ENCODE assay signal across 1 cellular context in the genomic region with DNA sequence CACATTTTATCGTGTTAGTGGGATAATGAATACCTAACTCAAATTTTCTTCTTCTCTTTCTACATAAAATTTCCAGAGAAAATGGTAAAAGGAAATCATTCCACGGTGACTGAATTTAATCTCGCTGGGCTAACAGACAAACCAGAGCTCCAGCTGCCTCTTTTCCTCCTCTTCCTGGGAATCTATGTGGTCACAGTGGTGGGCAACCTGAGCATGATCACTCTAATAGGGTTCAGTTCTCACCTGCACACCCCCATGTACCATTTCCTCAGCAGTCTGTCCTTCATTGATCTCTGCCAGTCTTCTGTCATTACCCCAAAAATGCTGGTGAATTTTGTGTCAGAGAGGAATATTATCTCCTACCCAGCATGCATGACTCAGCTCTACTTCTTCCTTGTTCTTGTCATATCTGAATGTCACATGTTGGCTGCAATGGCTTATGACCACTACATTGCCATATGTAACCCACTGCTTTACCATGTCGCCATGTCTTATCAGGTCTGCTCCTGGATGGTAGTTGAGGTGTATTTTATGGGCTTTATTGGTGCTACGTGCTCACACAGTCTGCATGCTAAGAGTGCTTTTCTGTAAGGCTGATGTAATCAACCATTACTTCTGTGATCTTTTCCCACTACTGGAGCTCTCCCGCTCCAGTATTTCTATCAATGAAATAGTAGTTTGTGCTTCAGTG.
A peak's percentile ranks its signal among the peaks of the same experiment; 100 is the strongest.
TF ChIP-seq lines count a peak whose summit lies in the region.

No MANE protein-coding gene starts in this region.

TF ChIP-seq in K562, 482 proteins besides CTCF, POLR2A, EP300 and RAD21 (continued from another document and continues in another):
- TF ChIP-seq FUS (optimal IDR thresholded peaks at IDR 0.05; ENCODE audit: low read depth, low read length) (no peak), HNRNPK (IDR thresholded peaks at IDR 0.05; ENCODE audit: low read depth, low read length, poor library complexity, severe bottlenecking) (no peak), HNRNPL (IDR thresholded peaks at IDR 0.05; ENCODE audit: low read depth, low read length) (no peak), ZNF316 (IDR thresholded peaks at IDR 0.05) (peak; percentile 99), FOXA1 (IDR thresholded peaks at IDR 0.05; ENCODE audit: borderline replicate concordance) (no peak), E2F3 (CRISPR knock-in tag; IDR thresholded peaks at IDR 0.05) (no peak; the same call in 1 of the 2 replicates), ZNF274 (IDR thresholded peaks at IDR 0.05; ENCODE audit: borderline replicate concordance, low read depth, low read length) (no peak; the same call in 1 of the 2 replicates), ZNF175 (CRISPR knock-in tag; IDR thresholded peaks at IDR 0.05; ENCODE audit: low read depth) (peak; percentile 88), NBN (IDR thresholded peaks at IDR 0.05; ENCODE audit: low read depth) (peak; percentile 90), ZZZ3 (IDR thresholded peaks at IDR 0.05) (no peak), ZNF695 (CRISPR knock-in tag; IDR thresholded peaks at IDR 0.05) (no peak), ZBTB7A (IDR thresholded peaks at IDR 0.05; ENCODE audit: borderline replicate concordance, control insufficient read depth, low read depth, low read length) (no peak), MECOM (CRISPR knock-in tag; IDR thresholded peaks at IDR 0.05) (peak; percentile 29; the same call in 1 of the 2 replicates), PPARD (CRISPR knock-in tag; IDR thresholded peaks at IDR 0.05) (no peak), FOXP1 (CRISPR knock-in tag; IDR thresholded peaks at IDR 0.05) (no peak), DACH1 (IDR thresholded peaks at IDR 0.05; ENCODE audit: partially characterized antibody) (peak; percentile 47), ERF (CRISPR knock-in tag; IDR thresholded peaks at IDR 0.05) (no peak), ZNF766 (CRISPR knock-in tag; conservative IDR thresholded peaks at IDR 0.05) (peak; percentile 96), KLF13 (tag; IDR thresholded peaks at IDR 0.05; ENCODE audit: borderline replicate concordance, low read depth) (peak; percentile 69; the same call in 1 of the 2 replicates), ZNF143 (CRISPR knock-in tag; IDR thresholded peaks at IDR 0.05) (no peak), SMAD1 (IDR thresholded peaks at IDR 0.05; ENCODE audit: low read depth, low read length, partially characterized antibody) (peak; percentile 53), ZNF57 (CRISPR knock-in tag; IDR thresholded peaks at IDR 0.05) (no peak), NR2C2 (CRISPR knock-in tag; IDR thresholded peaks at IDR 0.05) (no peak), NR2C2 (tag; IDR thresholded peaks at IDR 0.05) (peak; percentile 62), RBBP5 (IDR thresholded peaks at IDR 0.05; ENCODE audit: borderline replicate concordance, insufficient read depth, low read length, poor library complexity, severe bottlenecking) (no peak), FOSL1 (tag; conservative IDR thresholded peaks at IDR 0.05) (peak; percentile 95), ATF1 (CRISPR knock-in tag; IDR thresholded peaks at IDR 0.05) (no peak), ATF1 (tag; IDR thresholded peaks at IDR 0.05) (peak; percentile 76), MAFF (IDR thresholded peaks at IDR 0.05; ENCODE audit: low read length) (peak; percentile 95), ZNF668 (CRISPR knock-in tag; IDR thresholded peaks at IDR 0.05) (peak; percentile 62; the same call in 1 of the 2 replicates), ZNF561 (CRISPR knock-in tag; conservative IDR thresholded peaks at IDR 0.05) (peak; percentile 20; the same call in 1 of the 2 replicates), NCOA2 (IDR thresholded peaks at IDR 0.05; ENCODE audit: partially characterized antibody in 2 of 2) (peak in 1 of 2 experiments; percentile 21), NFYB (IDR thresholded peaks at IDR 0.05; ENCODE audit: extremely low read depth, insufficient read length) (no peak), ZNF217 (CRISPR knock-in tag; IDR thresholded peaks at IDR 0.05) (no peak), HDGF (IDR thresholded peaks at IDR 0.05) (no peak), NFE2L1 (tag; IDR thresholded peaks at IDR 0.05; ENCODE audit: borderline replicate concordance, low read depth) (peak; percentile 90), POLR3A (IDR thresholded peaks at IDR 0.05; ENCODE audit: borderline replicate concordance, extremely low read depth, insufficient read depth, insufficient read length) (no peak), NRF1 (conservative IDR thresholded peaks at IDR 0.05 in 1 of 2, IDR thresholded peaks at IDR 0.05 in 1 of 2) (0 out of 4 replicates have a peak, but pooled peaks of 1 of the 2 experiments have one; percentile 29)
- TF ChIP-seq, protein P1, sequence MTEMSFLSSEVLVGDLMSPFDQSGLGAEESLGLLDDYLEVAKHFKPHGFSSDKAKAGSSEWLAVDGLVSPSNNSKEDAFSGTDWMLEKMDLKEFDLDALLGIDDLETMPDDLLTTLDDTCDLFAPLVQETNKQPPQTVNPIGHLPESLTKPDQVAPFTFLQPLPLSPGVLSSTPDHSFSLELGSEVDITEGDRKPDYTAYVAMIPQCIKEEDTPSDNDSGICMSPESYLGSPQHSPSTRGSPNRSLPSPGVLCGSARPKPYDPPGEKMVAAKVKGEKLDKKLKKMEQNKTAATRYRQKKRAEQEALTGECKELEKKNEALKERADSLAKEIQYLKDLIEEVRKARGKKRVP (CRISPR knock-in tag; IDR thresholded peaks at IDR 0.05), result peak; percentile 84
- TF ChIP-seq, protein P2, sequence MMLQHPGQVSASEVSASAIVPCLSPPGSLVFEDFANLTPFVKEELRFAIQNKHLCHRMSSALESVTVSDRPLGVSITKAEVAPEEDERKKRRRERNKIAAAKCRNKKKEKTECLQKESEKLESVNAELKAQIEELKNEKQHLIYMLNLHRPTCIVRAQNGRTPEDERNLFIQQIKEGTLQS (IDR thresholded peaks at IDR 0.05), result peak; percentile 91
- TF ChIP-seq, protein P2 (CRISPR knock-in tag; conservative IDR thresholded peaks at IDR 0.05), result peak; percentile 71
- TF ChIP-seq, protein P3, sequence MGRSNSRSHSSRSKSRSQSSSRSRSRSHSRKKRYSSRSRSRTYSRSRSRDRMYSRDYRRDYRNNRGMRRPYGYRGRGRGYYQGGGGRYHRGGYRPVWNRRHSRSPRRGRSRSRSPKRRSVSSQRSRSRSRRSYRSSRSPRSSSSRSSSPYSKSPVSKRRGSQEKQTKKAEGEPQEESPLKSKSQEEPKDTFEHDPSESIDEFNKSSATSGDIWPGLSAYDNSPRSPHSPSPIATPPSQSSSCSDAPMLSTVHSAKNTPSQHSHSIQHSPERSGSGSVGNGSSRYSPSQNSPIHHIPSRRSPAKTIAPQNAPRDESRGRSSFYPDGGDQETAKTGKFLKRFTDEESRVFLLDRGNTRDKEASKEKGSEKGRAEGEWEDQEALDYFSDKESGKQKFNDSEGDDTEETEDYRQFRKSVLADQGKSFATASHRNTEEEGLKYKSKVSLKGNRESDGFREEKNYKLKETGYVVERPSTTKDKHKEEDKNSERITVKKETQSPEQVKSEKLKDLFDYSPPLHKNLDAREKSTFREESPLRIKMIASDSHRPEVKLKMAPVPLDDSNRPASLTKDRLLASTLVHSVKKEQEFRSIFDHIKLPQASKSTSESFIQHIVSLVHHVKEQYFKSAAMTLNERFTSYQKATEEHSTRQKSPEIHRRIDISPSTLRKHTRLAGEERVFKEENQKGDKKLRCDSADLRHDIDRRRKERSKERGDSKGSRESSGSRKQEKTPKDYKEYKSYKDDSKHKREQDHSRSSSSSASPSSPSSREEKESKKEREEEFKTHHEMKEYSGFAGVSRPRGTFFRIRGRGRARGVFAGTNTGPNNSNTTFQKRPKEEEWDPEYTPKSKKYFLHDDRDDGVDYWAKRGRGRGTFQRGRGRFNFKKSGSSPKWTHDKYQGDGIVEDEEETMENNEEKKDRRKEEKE (IDR thresholded peaks at IDR 0.05; ENCODE audit: borderline replicate concordance in 1 of 2, control insufficient read depth in 1 of 2, low read depth in 2 of 2, low read length in 1 of 2), result 0 out of 4 replicates have a peak, but pooled peaks of 1 of the 2 experiments have one; percentile 36
- TF ChIP-seq, protein P4, sequence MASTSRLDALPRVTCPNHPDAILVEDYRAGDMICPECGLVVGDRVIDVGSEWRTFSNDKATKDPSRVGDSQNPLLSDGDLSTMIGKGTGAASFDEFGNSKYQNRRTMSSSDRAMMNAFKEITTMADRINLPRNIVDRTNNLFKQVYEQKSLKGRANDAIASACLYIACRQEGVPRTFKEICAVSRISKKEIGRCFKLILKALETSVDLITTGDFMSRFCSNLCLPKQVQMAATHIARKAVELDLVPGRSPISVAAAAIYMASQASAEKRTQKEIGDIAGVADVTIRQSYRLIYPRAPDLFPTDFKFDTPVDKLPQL (IDR thresholded peaks at IDR 0.05; ENCODE audit: extremely low read depth, insufficient read length), result no peak
- TF ChIP-seq, protein P5, sequence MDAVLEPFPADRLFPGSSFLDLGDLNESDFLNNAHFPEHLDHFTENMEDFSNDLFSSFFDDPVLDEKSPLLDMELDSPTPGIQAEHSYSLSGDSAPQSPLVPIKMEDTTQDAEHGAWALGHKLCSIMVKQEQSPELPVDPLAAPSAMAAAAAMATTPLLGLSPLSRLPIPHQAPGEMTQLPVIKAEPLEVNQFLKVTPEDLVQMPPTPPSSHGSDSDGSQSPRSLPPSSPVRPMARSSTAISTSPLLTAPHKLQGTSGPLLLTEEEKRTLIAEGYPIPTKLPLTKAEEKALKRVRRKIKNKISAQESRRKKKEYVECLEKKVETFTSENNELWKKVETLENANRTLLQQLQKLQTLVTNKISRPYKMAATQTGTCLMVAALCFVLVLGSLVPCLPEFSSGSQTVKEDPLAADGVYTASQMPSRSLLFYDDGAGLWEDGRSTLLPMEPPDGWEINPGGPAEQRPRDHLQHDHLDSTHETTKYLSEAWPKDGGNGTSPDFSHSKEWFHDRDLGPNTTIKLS (IDR thresholded peaks at IDR 0.05; ENCODE audit: borderline replicate concordance, low read depth), result 0 out of 2 replicates have a peak, but pooled peaks have one; percentile 40
- TF ChIP-seq, protein P6, sequence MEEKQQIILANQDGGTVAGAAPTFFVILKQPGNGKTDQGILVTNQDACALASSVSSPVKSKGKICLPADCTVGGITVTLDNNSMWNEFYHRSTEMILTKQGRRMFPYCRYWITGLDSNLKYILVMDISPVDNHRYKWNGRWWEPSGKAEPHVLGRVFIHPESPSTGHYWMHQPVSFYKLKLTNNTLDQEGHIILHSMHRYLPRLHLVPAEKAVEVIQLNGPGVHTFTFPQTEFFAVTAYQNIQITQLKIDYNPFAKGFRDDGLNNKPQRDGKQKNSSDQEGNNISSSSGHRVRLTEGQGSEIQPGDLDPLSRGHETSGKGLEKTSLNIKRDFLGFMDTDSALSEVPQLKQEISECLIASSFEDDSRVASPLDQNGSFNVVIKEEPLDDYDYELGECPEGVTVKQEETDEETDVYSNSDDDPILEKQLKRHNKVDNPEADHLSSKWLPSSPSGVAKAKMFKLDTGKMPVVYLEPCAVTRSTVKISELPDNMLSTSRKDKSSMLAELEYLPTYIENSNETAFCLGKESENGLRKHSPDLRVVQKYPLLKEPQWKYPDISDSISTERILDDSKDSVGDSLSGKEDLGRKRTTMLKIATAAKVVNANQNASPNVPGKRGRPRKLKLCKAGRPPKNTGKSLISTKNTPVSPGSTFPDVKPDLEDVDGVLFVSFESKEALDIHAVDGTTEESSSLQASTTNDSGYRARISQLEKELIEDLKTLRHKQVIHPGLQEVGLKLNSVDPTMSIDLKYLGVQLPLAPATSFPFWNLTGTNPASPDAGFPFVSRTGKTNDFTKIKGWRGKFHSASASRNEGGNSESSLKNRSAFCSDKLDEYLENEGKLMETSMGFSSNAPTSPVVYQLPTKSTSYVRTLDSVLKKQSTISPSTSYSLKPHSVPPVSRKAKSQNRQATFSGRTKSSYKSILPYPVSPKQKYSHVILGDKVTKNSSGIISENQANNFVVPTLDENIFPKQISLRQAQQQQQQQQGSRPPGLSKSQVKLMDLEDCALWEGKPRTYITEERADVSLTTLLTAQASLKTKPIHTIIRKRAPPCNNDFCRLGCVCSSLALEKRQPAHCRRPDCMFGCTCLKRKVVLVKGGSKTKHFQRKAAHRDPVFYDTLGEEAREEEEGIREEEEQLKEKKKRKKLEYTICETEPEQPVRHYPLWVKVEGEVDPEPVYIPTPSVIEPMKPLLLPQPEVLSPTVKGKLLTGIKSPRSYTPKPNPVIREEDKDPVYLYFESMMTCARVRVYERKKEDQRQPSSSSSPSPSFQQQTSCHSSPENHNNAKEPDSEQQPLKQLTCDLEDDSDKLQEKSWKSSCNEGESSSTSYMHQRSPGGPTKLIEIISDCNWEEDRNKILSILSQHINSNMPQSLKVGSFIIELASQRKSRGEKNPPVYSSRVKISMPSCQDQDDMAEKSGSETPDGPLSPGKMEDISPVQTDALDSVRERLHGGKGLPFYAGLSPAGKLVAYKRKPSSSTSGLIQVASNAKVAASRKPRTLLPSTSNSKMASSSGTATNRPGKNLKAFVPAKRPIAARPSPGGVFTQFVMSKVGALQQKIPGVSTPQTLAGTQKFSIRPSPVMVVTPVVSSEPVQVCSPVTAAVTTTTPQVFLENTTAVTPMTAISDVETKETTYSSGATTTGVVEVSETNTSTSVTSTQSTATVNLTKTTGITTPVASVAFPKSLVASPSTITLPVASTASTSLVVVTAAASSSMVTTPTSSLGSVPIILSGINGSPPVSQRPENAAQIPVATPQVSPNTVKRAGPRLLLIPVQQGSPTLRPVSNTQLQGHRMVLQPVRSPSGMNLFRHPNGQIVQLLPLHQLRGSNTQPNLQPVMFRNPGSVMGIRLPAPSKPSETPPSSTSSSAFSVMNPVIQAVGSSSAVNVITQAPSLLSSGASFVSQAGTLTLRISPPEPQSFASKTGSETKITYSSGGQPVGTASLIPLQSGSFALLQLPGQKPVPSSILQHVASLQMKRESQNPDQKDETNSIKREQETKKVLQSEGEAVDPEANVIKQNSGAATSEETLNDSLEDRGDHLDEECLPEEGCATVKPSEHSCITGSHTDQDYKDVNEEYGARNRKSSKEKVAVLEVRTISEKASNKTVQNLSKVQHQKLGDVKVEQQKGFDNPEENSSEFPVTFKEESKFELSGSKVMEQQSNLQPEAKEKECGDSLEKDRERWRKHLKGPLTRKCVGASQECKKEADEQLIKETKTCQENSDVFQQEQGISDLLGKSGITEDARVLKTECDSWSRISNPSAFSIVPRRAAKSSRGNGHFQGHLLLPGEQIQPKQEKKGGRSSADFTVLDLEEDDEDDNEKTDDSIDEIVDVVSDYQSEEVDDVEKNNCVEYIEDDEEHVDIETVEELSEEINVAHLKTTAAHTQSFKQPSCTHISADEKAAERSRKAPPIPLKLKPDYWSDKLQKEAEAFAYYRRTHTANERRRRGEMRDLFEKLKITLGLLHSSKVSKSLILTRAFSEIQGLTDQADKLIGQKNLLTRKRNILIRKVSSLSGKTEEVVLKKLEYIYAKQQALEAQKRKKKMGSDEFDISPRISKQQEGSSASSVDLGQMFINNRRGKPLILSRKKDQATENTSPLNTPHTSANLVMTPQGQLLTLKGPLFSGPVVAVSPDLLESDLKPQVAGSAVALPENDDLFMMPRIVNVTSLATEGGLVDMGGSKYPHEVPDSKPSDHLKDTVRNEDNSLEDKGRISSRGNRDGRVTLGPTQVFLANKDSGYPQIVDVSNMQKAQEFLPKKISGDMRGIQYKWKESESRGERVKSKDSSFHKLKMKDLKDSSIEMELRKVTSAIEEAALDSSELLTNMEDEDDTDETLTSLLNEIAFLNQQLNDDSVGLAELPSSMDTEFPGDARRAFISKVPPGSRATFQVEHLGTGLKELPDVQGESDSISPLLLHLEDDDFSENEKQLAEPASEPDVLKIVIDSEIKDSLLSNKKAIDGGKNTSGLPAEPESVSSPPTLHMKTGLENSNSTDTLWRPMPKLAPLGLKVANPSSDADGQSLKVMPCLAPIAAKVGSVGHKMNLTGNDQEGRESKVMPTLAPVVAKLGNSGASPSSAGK (IDR thresholded peaks at IDR 0.05), result peak; percentile 93
